Comparison of ENCODE assay signal across 17 cellular contexts in genomic region chr15:45471151-45471550, GRCh38. TPM values are rescaled to one million over a fixed set of nuclear protein-coding genes. Genes with fewer than 3 reads are reported as not detected.
DNase-seq lines count a peak whose midpoint lies in the region; ATAC-seq and TF ChIP-seq lines count a peak whose summit lies in the region.
"Had no signal": no experiment of that assay in that cellular context is flagged by ENCODE, and none has a peak within 500 bp of the region (broad histone marks: within the 10 kb centered on the region; RNA-seq: fewer than 3 reads in every experiment).

No MANE protein-coding gene starts in this region.

- H3K4me3 Mint-ChIP-seq in activated CD8-positive, alpha-beta T cell treated with anti-CD3 and anti-CD28 coated beads, Interleukin-2, amount 10 ng/mL, durations not matched to agents 7 days and 5 days: no peak overlapping the region
- H3K4me3 Mint-ChIP-seq in activated CD8-positive, alpha-beta T cell treated with anti-CD3 and anti-CD28 coated beads for 36 hours: no peak overlapping the region
- no peak overlapping the region for H3K4me3 Mint-ChIP-seq in dendritic cell treated with granulocyte-macrophage colony-stimulating factor and Interleukin-4, amounts not matched to agents 40 ng/mL and 50 ng/mL, for 4 days
- H3K4me3 Mint-ChIP-seq: CD14-positive monocyte; CD4-positive, alpha-beta memory T cell had no signal

- no peak for TF ChIP-seq POLR2A in gastrocnemius medialis (IDR thresholded peaks at IDR 0.05)

- H3K27me3 ChIP-seq in osteoblast (ENCODE audit: insufficient read depth, low read length) (peaks cover 4% of the 10 kb centered on the region), gastrocnemius medialis (peaks cover 5 to 10% (median 9%) of the 10 kb centered on the region in 3 donors)
- H3K27me3 ChIP-seq: BLaER1 had no signal

- H2AFZ ChIP-seq in osteoblast (ENCODE audit: low read length): no peak overlapping the region
- H2AFZ ChIP-seq: GM23248 had no signal

- H3K4me3 ChIP-seq in osteoblast (ENCODE audit: insufficient read depth, low read length) (no peak overlapping the region), gastrocnemius medialis (no peak overlapping the region)
- H3K4me3 ChIP-seq: BLaER1, GM12878, GM23248 had no signal

- intact Hi-C loops in activated CD8-positive, alpha-beta T cell treated with anti-CD3 and anti-CD28 coated beads for 36 hours (cut with micrococcal nuclease): no loop called here
- intact Hi-C loops in dendritic cell treated with granulocyte-macrophage colony-stimulating factor and Interleukin-4, amounts not matched to agents 40 ng/mL and 50 ng/mL, for 4 days (cut with micrococcal nuclease): no loop called here
- intact Hi-C loops in gastrocnemius medialis (cut with DNase I; ENCODE audit: low total_unique reads): no loop called here

- H3K27ac Mint-ChIP-seq in activated CD8-positive, alpha-beta T cell treated with anti-CD3 and anti-CD28 coated beads, Interleukin-2, amount 10 ng/mL, durations not matched to agents 7 days and 5 days: no peak overlapping the region
- H3K27ac Mint-ChIP-seq in activated CD8-positive, alpha-beta T cell treated with anti-CD3 and anti-CD28 coated beads for 36 hours: no peak overlapping the region
- H3K27ac Mint-ChIP-seq in dendritic cell treated with granulocyte-macrophage colony-stimulating factor and Interleukin-4, amounts not matched to agents 40 ng/mL and 50 ng/mL, for 4 days: peak overlapping the region; percentile 89
- H3K27ac Mint-ChIP-seq: CD14-positive monocyte; CD4-positive, alpha-beta memory T cell had no signal

- no peaks in the 10 kb centered on the region for H3K36me3 Mint-ChIP-seq in activated CD8-positive, alpha-beta T cell treated with anti-CD3 and anti-CD28 coated beads, Interleukin-2, amount 10 ng/mL, durations not matched to agents 7 days and 5 days (ENCODE audit: low read depth)
- no peaks in the 10 kb centered on the region for H3K36me3 Mint-ChIP-seq in activated CD8-positive, alpha-beta T cell treated with anti-CD3 and anti-CD28 coated beads for 36 hours (ENCODE audit: low read depth)
- no peaks in the 10 kb centered on the region for H3K36me3 Mint-ChIP-seq in dendritic cell treated with granulocyte-macrophage colony-stimulating factor and Interleukin-4, amounts not matched to agents 40 ng/mL and 50 ng/mL, for 4 days (ENCODE audit: low read depth)
- H3K36me3 Mint-ChIP-seq: CD14-positive monocyte; CD4-positive, alpha-beta memory T cell had no signal

- H3K9me3 ChIP-seq in osteoblast (ENCODE audit: low read depth, low read length) (no peaks in the 10 kb centered on the region), gastrocnemius medialis (no peaks in the 10 kb centered on the region)
- H3K9me3 ChIP-seq: BLaER1 had no signal

- ATAC-seq in activated CD8-positive, alpha-beta T cell treated with anti-CD3 and anti-CD28 coated beads, Interleukin-2, amount 10 ng/mL, durations not matched to agents 7 days and 5 days: no peak
- ATAC-seq in activated CD8-positive, alpha-beta T cell treated with anti-CD3 and anti-CD28 coated beads for 36 hours: no peak
- no peak for ATAC-seq in gastrocnemius medialis
- ATAC-seq in GM18858 (IDR thresholded peaks at IDR 0.05; ENCODE audit: unreplicated experiment): no peak
- ATAC-seq in GM19023 (IDR thresholded peaks at IDR 0.05; ENCODE audit: unreplicated experiment): no peak
- ATAC-seq: GM12878, HepG2 had no signal

- in situ Hi-C loops in gastrocnemius medialis (cut with MboI; ENCODE audit: low sequenced_read_pairs in 4 of 4): loop anchor here in 1 of 4 donors (25.0 kb wide), 1 partner anchor 141 kb away; no protein-coding TSS in a partner anchor

- peak; percentile 9 for DNase-seq in activated CD8-positive, alpha-beta T cell treated with anti-CD3 and anti-CD28 coated beads, Interleukin-2, amount 10 ng/mL, durations not matched to agents 7 days and 5 days
- DNase-seq in activated CD8-positive, alpha-beta T cell treated with anti-CD3 and anti-CD28 coated beads for 36 hours: no peak
- DNase-seq in osteoblast (ENCODE audit: insufficient read length, low spot score, missing footprints) (peak; percentile 53), gastrocnemius medialis (no peak)
- DNase-seq: 8988T; CD4-positive, alpha-beta memory T cell; DMS153; DMS79 treated with DMSO at 0.1 percent for 48 hours; GM23248; HCEC 1CT had no signal

- peaks cover 19% of the 10 kb centered on the region for H3K27me3 Mint-ChIP-seq in activated CD8-positive, alpha-beta T cell treated with anti-CD3 and anti-CD28 coated beads, Interleukin-2, amount 10 ng/mL, durations not matched to agents 7 days and 5 days (ENCODE audit: low read depth)
- peaks cover 21% of the 10 kb centered on the region for H3K27me3 Mint-ChIP-seq in activated CD8-positive, alpha-beta T cell treated with anti-CD3 and anti-CD28 coated beads for 36 hours
- peaks cover 5% of the 10 kb centered on the region for H3K27me3 Mint-ChIP-seq in dendritic cell treated with granulocyte-macrophage colony-stimulating factor and Interleukin-4, amounts not matched to agents 40 ng/mL and 50 ng/mL, for 4 days

- H3K9me3 Mint-ChIP-seq in activated CD8-positive, alpha-beta T cell treated with anti-CD3 and anti-CD28 coated beads, Interleukin-2, amount 10 ng/mL, durations not matched to agents 7 days and 5 days (ENCODE audit: insufficient read depth): no peaks in the 10 kb centered on the region
- H3K9me3 Mint-ChIP-seq in activated CD8-positive, alpha-beta T cell treated with anti-CD3 and anti-CD28 coated beads for 36 hours: no peaks in the 10 kb centered on the region
- H3K9me3 Mint-ChIP-seq in dendritic cell treated with granulocyte-macrophage colony-stimulating factor and Interleukin-4, amounts not matched to agents 40 ng/mL and 50 ng/mL, for 4 days: no peaks in the 10 kb centered on the region
- H3K9me3 Mint-ChIP-seq: CD14-positive monocyte; CD4-positive, alpha-beta memory T cell had no signal

- H3K4me1 Mint-ChIP-seq in activated CD8-positive, alpha-beta T cell treated with anti-CD3 and anti-CD28 coated beads, Interleukin-2, amount 10 ng/mL, durations not matched to agents 7 days and 5 days (ENCODE audit: low read depth): no peaks in the 10 kb centered on the region
- H3K4me1 Mint-ChIP-seq in activated CD8-positive, alpha-beta T cell treated with anti-CD3 and anti-CD28 coated beads for 36 hours (ENCODE audit: low read depth): no peaks in the 10 kb centered on the region
- peaks cover 52% of the 10 kb centered on the region for H3K4me1 Mint-ChIP-seq in dendritic cell treated with granulocyte-macrophage colony-stimulating factor and Interleukin-4, amounts not matched to agents 40 ng/mL and 50 ng/mL, for 4 days (ENCODE audit: low read depth)
- H3K4me1 Mint-ChIP-seq: CD14-positive monocyte; CD4-positive, alpha-beta memory T cell had no signal

- TF ChIP-seq CTCF in activated CD8-positive, alpha-beta T cell treated with anti-CD3 and anti-CD28 coated beads for 36 hours (IDR thresholded peaks at IDR 0.05): no peak
- no peak for TF ChIP-seq CTCF in osteoblast (IDR thresholded peaks at IDR 0.05; ENCODE audit: extremely low read depth, low read depth, low read length)
- TF ChIP-seq CTCF in gastrocnemius medialis (IDR thresholded peaks at IDR 0.05 in 4 of 5, conservative IDR thresholded peaks at IDR 0.05 in 1 of 5): no peak

- CTCF ChIA-PET in activated CD8-positive, alpha-beta T cell treated with anti-CD3 and anti-CD28 coated beads, Interleukin-2, amount 10 ng/mL, durations not matched to agents 7 days and 5 days (lab: Charles Lee): no interaction called here
- CTCF ChIA-PET in activated CD8-positive, alpha-beta T cell treated with anti-CD3 and anti-CD28 coated beads for 36 hours (lab: Charles Lee): interaction anchor here (1.3 to 1.5 kb wide), 2 partner anchors 11 to 12 kb away, joined by 3 read pairs; no protein-coding TSS in a partner anchor

- no peak overlapping the region for H3K4me2 ChIP-seq in osteoblast (ENCODE audit: insufficient read depth, low read length)
- H3K4me2 ChIP-seq: BLaER1 had no signal

- H3K79me2 ChIP-seq in osteoblast (ENCODE audit: insufficient read depth, low read length): no peaks in the 10 kb centered on the region

- POLR2A ChIA-PET in activated CD8-positive, alpha-beta T cell treated with anti-CD3 and anti-CD28 coated beads, Interleukin-2, amount 10 ng/mL, durations not matched to agents 7 days and 5 days (lab: Charles Lee): no interaction called here
- POLR2A ChIA-PET in activated CD8-positive, alpha-beta T cell treated with anti-CD3 and anti-CD28 coated beads for 36 hours (lab: Charles Lee): no interaction called here

- H3K4me1 ChIP-seq in osteoblast (ENCODE audit: insufficient read depth, low read length): no peaks in the 10 kb centered on the region
- H3K4me1 ChIP-seq in gastrocnemius medialis: no peaks in the 10 kb centered on the region

- H3K36me3 ChIP-seq in osteoblast (ENCODE audit: insufficient read depth, low read length): no peaks in the 10 kb centered on the region
- no peaks in the 10 kb centered on the region for H3K36me3 ChIP-seq in gastrocnemius medialis
- H3K36me3 ChIP-seq: BLaER1 had no signal

- H4K20me1 ChIP-seq in osteoblast (ENCODE audit: insufficient read depth, low read length): no peaks in the 10 kb centered on the region
- H4K20me1 ChIP-seq: BLaER1 had no signal

- H3K27ac ChIP-seq in osteoblast (ENCODE audit: low read depth, low read length) (no peak overlapping the region), gastrocnemius medialis (no peak overlapping the region)
- H3K27ac ChIP-seq: BLaER1, GM23248 had no signal

RNA-seq across cellular contexts. Expression of gene SLC30A4, which starts 51.4 kb away (rescaled TPM):
- 1 to 10 TPM; 2.1 to 2.3 TPM for total RNA-seq in activated CD8-positive, alpha-beta T cell treated with anti-CD3 and anti-CD28 coated beads, Interleukin-2, amount 10 ng/mL, durations not matched to agents 7 days and 5 days
- 1 to 10 TPM; 1.7 to 2.0 TPM for total RNA-seq in activated CD8-positive, alpha-beta T cell treated with anti-CD3 and anti-CD28 coated beads for 36 hours
- 17.4 and 19.5 TPM in 2 replicates for total RNA-seq in osteoblast
- total RNA-seq in gastrocnemius medialis: 1 to 10 TPM; 1.4 to 2.3 (median 1.7) TPM

Comparison
In these comparisons a context has a peak if more than half of its experiments do, and no peak if none do; other contexts are left out.
1. DNase-seq: peak in activated CD8-positive, alpha-beta T cell treated with anti-CD3 and anti-CD28 coated beads, Interleukin-2, amount 10 ng/mL, durations not matched to agents 7 days and 5 days (single experiment) and osteoblast (single experiment); none in activated CD8-positive, alpha-beta T cell treated with anti-CD3 and anti-CD28 coated beads for 36 hours (single experiment) and gastrocnemius medialis (0 of 2).